10 cellular contexts compared by ENCODE assay signal in genomic region chr1:150551049-150551783, GRCh38. TPM values are rescaled to one million over a fixed set of nuclear protein-coding genes. Genes with fewer than 3 reads are reported as not detected.
DNase-seq lines count a peak whose midpoint lies in the region; ATAC-seq and TF ChIP-seq lines count a peak whose summit lies in the region.
"Had no signal": no experiment of that assay in that cellular context is flagged by ENCODE, and none has a peak within 500 bp of the region (broad histone marks: within the 10 kb centered on the region; RNA-seq: fewer than 3 reads in every experiment).

No MANE protein-coding gene starts in this region.

- ATAC-seq in GM21381 (IDR thresholded peaks at IDR 0.05; ENCODE audit: unreplicated experiment) = no peak
- no peak for ATAC-seq in PC-3

- peaks cover 18% of the 10 kb centered on the region for H3K36me3 ChIP-seq in adipocyte (ENCODE audit: control insufficient read depth, insufficient read depth, low read length, severe bottlenecking)
- H3K36me3 ChIP-seq in mesenchymal stem cell (ENCODE audit: control insufficient read depth in 1 of 2, insufficient read depth in 2 of 2, low read depth in 1 of 2, low read length in 2 of 2) = peaks cover 20 to 25% of the 10 kb centered on the region in 2 experiments
- no peaks in the 10 kb centered on the region for H3K36me3 ChIP-seq in thyroid gland
- H3K36me3 ChIP-seq in PC-3 (ENCODE audit: low read depth, low read length) = no peaks in the 10 kb centered on the region

- no peak overlapping the region for H4K91ac ChIP-seq in mesenchymal stem cell (ENCODE audit: low read length)

- H2BK120ac ChIP-seq in mesenchymal stem cell (ENCODE audit: low read depth, low read length) = peak overlapping the region; percentile 11

- H3K4me2 ChIP-seq in mesenchymal stem cell (ENCODE audit: low read length, poor library complexity, severe bottlenecking) (no peak overlapping the region), PC-3 (ENCODE audit: low read length) (no peak overlapping the region)

- H3K18ac ChIP-seq in mesenchymal stem cell (ENCODE audit: low read depth in 1 of 2, low read length in 2 of 2) = peak overlapping the region in 1 of 2 experiments; percentile 67

- no peaks in the 10 kb centered on the region for H3F3A ChIP-seq in PC-3 (ENCODE audit: low read length, unreplicated experiment)

- no peak overlapping the region for H2AFZ ChIP-seq in mesenchymal stem cell (ENCODE audit: low read depth, low read length)
- H2AFZ ChIP-seq in PC-3 (ENCODE audit: low read length) = no peak overlapping the region

- H3K9me3 ChIP-seq in adipocyte (ENCODE audit: control insufficient read depth, low read length) (no peaks in the 10 kb centered on the region), mesenchymal stem cell (ENCODE audit: control insufficient read depth, low read length) (no peaks in the 10 kb centered on the region), thyroid gland (no peaks in the 10 kb centered on the region), PC-3 (ENCODE audit: low read length) (no peaks in the 10 kb centered on the region)

- DNase-seq in T-helper 1 cell (no peak), adipocyte (ENCODE audit: low read depth) (peak; percentile 47), mesenchymal stem cell (peak; percentile 42), thyroid gland (no peak), PC-3 (no peak), NOMO-1 treated with dmso at 0.1 percent for 144 hours (lab: John Stamatoyannopoulos, UW; ENCODE audit: unreplicated experiment) (no peak)
- DNase-seq: ACHN, NCI-H187 had no signal

- H3K27me3 Mint-ChIP-seq in T-helper 1 cell treated with Interleukin-12 subunit alpha and Interleukin-12 subunit beta and Interleukin-4 antibody, amounts not matched to agents 30 μg/mL and 1 μg/mL, for 36 hours (ENCODE audit: low read depth) = peaks cover 24% of the 10 kb centered on the region

- H3K79me2 ChIP-seq in PC-3 (ENCODE audit: low read length) = no peaks in the 10 kb centered on the region

- peaks cover 5% of the 10 kb centered on the region for H3K36me3 Mint-ChIP-seq in T-helper 1 cell treated with Interleukin-12 subunit alpha and Interleukin-12 subunit beta and Interleukin-4 antibody, amounts not matched to agents 30 μg/mL and 1 μg/mL, for 36 hours (ENCODE audit: low read depth)

- H2BK5ac ChIP-seq in mesenchymal stem cell (ENCODE audit: low read depth, low read length, poor library complexity, severe bottlenecking) = no peak overlapping the region

- H3K14ac ChIP-seq in mesenchymal stem cell (ENCODE audit: low read length in 2 of 2) = no peak overlapping the region

- TF ChIP-seq CTCF in thyroid gland (IDR thresholded peaks at IDR 0.05) (no peak), PC-3 (conservative IDR thresholded peaks at IDR 0.05; ENCODE audit: low read depth, low read length) (no peak)

- H3K4me1 Mint-ChIP-seq in T-helper 1 cell treated with Interleukin-12 subunit alpha and Interleukin-12 subunit beta and Interleukin-4 antibody, amounts not matched to agents 30 μg/mL and 1 μg/mL, for 36 hours (ENCODE audit: low read depth) = peaks cover 21% of the 10 kb centered on the region

- H3K27ac ChIP-seq in mesenchymal stem cell (ENCODE audit: low read length, poor library complexity, severe bottlenecking) (no peak overlapping the region), thyroid gland (peak overlapping the region in 2 of 3 donors; percentile 74 to 85), PC-3 (ENCODE audit: low read length) (no peak overlapping the region)

- no peaks in the 10 kb centered on the region for H4K20me1 ChIP-seq in PC-3 (ENCODE audit: low read length)

- H3K9me3 Mint-ChIP-seq in T-helper 1 cell treated with Interleukin-12 subunit alpha and Interleukin-12 subunit beta and Interleukin-4 antibody, amounts not matched to agents 30 μg/mL and 1 μg/mL, for 36 hours = no peaks in the 10 kb centered on the region

- 95% methylated on average over 10 of the region's 11 CpGs for WGBS in mesenchymal stem cell
- WGBS in thyroid gland, 2 donors = 65 to 79% methylated on average over 10 to 11 of the region's 11 CpGs

- no TSS peak for BruUV-seq in PC-3 (replicated peaks; lab: Mats Ljungman, UMichigan)

- H2BK15ac ChIP-seq in mesenchymal stem cell (ENCODE audit: low read depth, poor library complexity, severe bottlenecking) = no peak overlapping the region

- POLR2A ChIA-PET in PC-3 (lab: Charles Lee; ENCODE audit: unreplicated experiment) = interaction anchor here (0.6 to 0.7 kb wide), 2 partner anchors 162 to 730 kb away, joined by 4 to 8 read pairs; no protein-coding TSS in a partner anchor

- no peak overlapping the region for H3K23ac ChIP-seq in mesenchymal stem cell (ENCODE audit: low read length in 2 of 2)

- no peak for TF ChIP-seq POLR2A in thyroid gland (IDR thresholded peaks at IDR 0.05)

- peak overlapping the region; percentile 52 for H3K27ac Mint-ChIP-seq in T-helper 1 cell treated with Interleukin-12 subunit alpha and Interleukin-12 subunit beta and Interleukin-4 antibody, amounts not matched to agents 30 μg/mL and 1 μg/mL, for 36 hours

- H4K8ac ChIP-seq in mesenchymal stem cell (ENCODE audit: low read length) = peak overlapping the region; percentile 48

- H3K79me1 ChIP-seq in mesenchymal stem cell (replicated peaks; ENCODE audit: low read length, poor library complexity, severe bottlenecking) = peaks cover 4% of the 10 kb centered on the region

- peak overlapping the region; percentile 94 for H3K9ac ChIP-seq in adipocyte (ENCODE audit: low read length)
- peak overlapping the region; percentile 89 for H3K9ac ChIP-seq in mesenchymal stem cell (ENCODE audit: low read length)
- H3K9ac ChIP-seq in PC-3 (ENCODE audit: low read length) = no peak overlapping the region

- peak overlapping the region; percentile 28 to 38 for H2BK12ac ChIP-seq in mesenchymal stem cell (ENCODE audit: low read length in 2 of 2)

- H3K27me3 ChIP-seq in adipocyte (replicated peaks; ENCODE audit: control insufficient read depth, insufficient read depth, low read length) (no peaks in the 10 kb centered on the region), mesenchymal stem cell (ENCODE audit: control insufficient read depth in 1 of 2, insufficient read depth in 1 of 2, low read length in 2 of 2) (no peaks in the 10 kb centered on the region), thyroid gland (no peaks in the 10 kb centered on the region), PC-3 (ENCODE audit: low read length) (no peaks in the 10 kb centered on the region)

- H3K4me3 ChIP-seq in adipocyte (ENCODE audit: low read length) = peak overlapping the region; percentile 88
- H3K4me3 ChIP-seq in mesenchymal stem cell (ENCODE audit: insufficient read depth in 1 of 2, low read depth in 1 of 2, low read length in 2 of 2) = peak overlapping the region in 1 of 2 experiments; percentile 87
- H3K4me3 ChIP-seq in thyroid gland (replicated peaks in 1 of 3) = no peak overlapping the region
- no peak overlapping the region for H3K4me3 ChIP-seq in PC-3 (ENCODE audit: low read length)

- CTCF ChIA-PET in PC-3 (lab: Charles Lee) = interaction anchor here (0.6 kb wide), 1 partner anchor 32 kb away, joined by 3 read pairs; no protein-coding TSS in a partner anchor

- peak overlapping the region; percentile 34 for H3K4me3 Mint-ChIP-seq in T-helper 1 cell treated with Interleukin-12 subunit alpha and Interleukin-12 subunit beta and Interleukin-4 antibody, amounts not matched to agents 30 μg/mL and 1 μg/mL, for 36 hours

- peak overlapping the region in 1 of 2 experiments; percentile 67 for H3K4ac ChIP-seq in mesenchymal stem cell (ENCODE audit: low read depth in 1 of 2, low read length in 2 of 2)

- no peak overlapping the region for H2AK5ac ChIP-seq in mesenchymal stem cell (ENCODE audit: low read length, severe bottlenecking)

- intact Hi-C loops in thyroid gland (cut with DNase I) (loop anchor here (10.0 kb wide), 1 partner anchor 444 kb away; no protein-coding TSS in a partner anchor), PC-3 (cut with micrococcal nuclease) (no loop called here)

- H3K4me1 ChIP-seq in adipocyte (ENCODE audit: control insufficient read depth, insufficient read depth, low read length) = peaks cover 41% of the 10 kb centered on the region
- peaks cover 24% of the 10 kb centered on the region for H3K4me1 ChIP-seq in mesenchymal stem cell (ENCODE audit: control insufficient read depth, insufficient read depth, low read depth, low read length)
- peaks cover 6 to 40% of the 10 kb centered on the region in 2 donors for H3K4me1 ChIP-seq in thyroid gland
- H3K4me1 ChIP-seq in PC-3 (ENCODE audit: insufficient read depth, low read length) = peaks cover 20% of the 10 kb centered on the region

- no peaks in the 10 kb centered on the region for H3K9me2 ChIP-seq in PC-3 (replicated peaks; ENCODE audit: low read length)

RNA-seq across cellular contexts. Expression of gene ADAMTSL4, which starts 2.0 kb away (rescaled TPM):
- 15.0 TPM for polyA plus RNA-seq in mesenchymal stem cell (2013, experiment 1 of 2)
- 14.4 TPM for polyA plus RNA-seq in mesenchymal stem cell (2013, experiment 2 of 2)
- 10 to 100 TPM in 1 of 4 donors, 1 to 10 TPM in 3; 2.1 to 15.7 (median 6.9) TPM for total RNA-seq in thyroid gland
- 0.81 and 0.87 TPM in 2 replicates for total RNA-seq in PC-3 (2014; rRNA removed)

RNA-seq across cellular contexts. Expression of gene MCL1, which starts 28.2 kb away (rescaled TPM):
- 229 TPM for polyA plus RNA-seq in mesenchymal stem cell (2013, experiment 1 of 2)
- polyA plus RNA-seq in mesenchymal stem cell (2013, experiment 2 of 2) = 224 TPM
- total RNA-seq in thyroid gland (100 to 1,000 TPM; 164 to 313 (median 203) TPM), PC-3 (2014; rRNA removed) (285 and 376 TPM in 2 replicates)

RNA-seq across cellular contexts. Expression of gene FALEC, which starts 35.7 kb away (rescaled TPM):
- polyA plus RNA-seq in mesenchymal stem cell (2013, experiment 1 of 2) = not detected
- not detected for polyA plus RNA-seq in mesenchymal stem cell (2013, experiment 2 of 2)
- total RNA-seq in thyroid gland (not detected), PC-3 (2014; rRNA removed) (0.73 TPM in 1 of 2 replicates, not detected in the other)

RNA-seq across cellular contexts. Expression of gene ECM1, which starts 43.3 kb away (rescaled TPM):
- 165 TPM for polyA plus RNA-seq in mesenchymal stem cell (2013, experiment 1 of 2)
- 158 TPM for polyA plus RNA-seq in mesenchymal stem cell (2013, experiment 2 of 2)
- 10 to 100 TPM in 1 of 4 donors, 1 to 10 TPM in 3; 4.2 to 11.3 (median 7.0) TPM for total RNA-seq in thyroid gland
- 2.3 and 3.7 TPM in 2 replicates for total RNA-seq in PC-3 (2014; rRNA removed)

Comparison
In these comparisons a context has a peak if more than half of its experiments do, and no peak if none do; other contexts are left out.
1. DNase-seq: peak in adipocyte (single experiment) and mesenchymal stem cell (single experiment); none in T-helper 1 cell (0 of 5), thyroid gland (0 of 2), PC-3 (single experiment) and NOMO-1 treated with dmso at 0.1 percent for 144 hours (single experiment).
2. H3K27ac ChIP-seq: peak in thyroid gland (2 of 3); none in mesenchymal stem cell (single experiment) and PC-3 (single experiment).